In the genomic region with DNA sequence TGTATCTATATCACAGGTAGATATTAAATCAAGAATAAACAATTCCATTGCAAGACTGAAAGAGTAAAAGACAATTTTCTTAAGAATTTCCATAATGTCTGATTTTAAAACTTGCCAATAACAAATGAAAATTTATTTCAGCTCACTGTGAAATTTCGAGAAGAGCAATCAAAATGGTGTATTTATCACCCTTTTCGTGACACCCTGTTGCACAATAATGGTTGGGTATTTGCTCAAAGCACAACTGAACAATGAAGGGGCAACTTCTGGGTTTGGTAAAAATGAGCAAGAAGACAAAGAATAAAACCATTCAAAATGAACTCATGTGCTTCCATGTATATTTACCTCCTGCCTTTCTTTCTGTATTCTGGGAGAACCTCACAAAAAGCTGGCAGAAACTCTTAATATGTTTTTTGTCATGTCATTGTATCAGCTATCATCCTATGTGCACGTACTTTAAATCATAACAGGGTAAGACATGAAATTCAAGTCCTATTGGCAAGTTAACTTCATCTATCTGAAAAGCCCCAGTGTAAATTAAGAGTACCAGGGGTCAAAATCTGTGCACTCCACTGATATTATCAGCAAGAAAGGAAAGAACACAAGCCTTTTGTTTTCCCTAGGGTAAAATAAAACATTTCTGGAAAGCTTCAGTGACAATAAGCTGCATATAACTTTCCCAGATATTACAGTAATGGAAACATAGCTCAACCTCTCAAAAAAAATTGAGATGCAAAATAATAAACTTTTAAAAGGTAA, we compare ENCODE assay signal across 2 cellular contexts.
TF ChIP-seq lines count a peak whose summit lies in the region.

No MANE protein-coding gene starts in this region.

TF ChIP-seq in HepG2, 621 proteins besides CTCF, POLR2A, EP300 and RAD21:
- no peak for TF ChIP-seq ZNF891 (CRISPR knock-in tag; IDR thresholded peaks at IDR 0.05)
- TF ChIP-seq ZNF747 (CRISPR knock-in tag; IDR thresholded peaks at IDR 0.05; ENCODE audit: borderline replicate concordance), result no peak
- TF ChIP-seq, protein P1, sequence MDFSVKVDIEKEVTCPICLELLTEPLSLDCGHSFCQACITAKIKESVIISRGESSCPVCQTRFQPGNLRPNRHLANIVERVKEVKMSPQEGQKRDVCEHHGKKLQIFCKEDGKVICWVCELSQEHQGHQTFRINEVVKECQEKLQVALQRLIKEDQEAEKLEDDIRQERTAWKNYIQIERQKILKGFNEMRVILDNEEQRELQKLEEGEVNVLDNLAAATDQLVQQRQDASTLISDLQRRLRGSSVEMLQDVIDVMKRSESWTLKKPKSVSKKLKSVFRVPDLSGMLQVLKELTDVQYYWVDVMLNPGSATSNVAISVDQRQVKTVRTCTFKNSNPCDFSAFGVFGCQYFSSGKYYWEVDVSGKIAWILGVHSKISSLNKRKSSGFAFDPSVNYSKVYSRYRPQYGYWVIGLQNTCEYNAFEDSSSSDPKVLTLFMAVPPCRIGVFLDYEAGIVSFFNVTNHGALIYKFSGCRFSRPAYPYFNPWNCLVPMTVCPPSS (IDR thresholded peaks at IDR 0.05), result no peak
- TF ChIP-seq, protein P2, sequence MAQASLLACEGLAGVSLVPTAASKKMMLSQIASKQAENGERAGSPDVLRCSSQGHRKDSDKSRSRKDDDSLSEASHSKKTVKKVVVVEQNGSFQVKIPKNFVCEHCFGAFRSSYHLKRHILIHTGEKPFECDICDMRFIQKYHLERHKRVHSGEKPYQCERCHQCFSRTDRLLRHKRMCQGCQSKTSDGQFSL (CRISPR knock-in tag; IDR thresholded peaks at IDR 0.05), result no peak
- TF ChIP-seq CEBPB (IDR thresholded peaks at IDR 0.05; ENCODE audit: borderline replicate concordance, low read depth, low read length), result peak; percentile 40; the same call in 1 of the 2 replicates

TF ChIP-seq in K562, 482 proteins besides CTCF, POLR2A, EP300 and RAD21:
- TF ChIP-seq CEBPG (CRISPR knock-in tag; IDR thresholded peaks at IDR 0.05), result no peak
- peak; percentile 20 to 50; a peak in 1 of 4 replicates for TF ChIP-seq CEBPG (tag; conservative IDR thresholded peaks at IDR 0.05 in 1 of 2, IDR thresholded peaks at IDR 0.05 in 1 of 2)
- no peak for TF ChIP-seq TOE1 (IDR thresholded peaks at IDR 0.05; ENCODE audit: borderline replicate concordance)
- TF ChIP-seq TOE1 (CRISPR knock-in tag; IDR thresholded peaks at IDR 0.05; ENCODE audit: borderline replicate concordance, low read depth), result no peak
- TF ChIP-seq SRSF1 (IDR thresholded peaks at IDR 0.05; ENCODE audit: low read depth, low read length), result no peak
- TF ChIP-seq ADNP (tag; IDR thresholded peaks at IDR 0.05), result no peak
